1 cellular context compared by ENCODE assay signal in genomic region chr19:46850228-46851203, GRCh38.
TF ChIP-seq lines count a peak whose summit lies in the region.

Gene AP2S1, minus strand, starts transcription at chr19:46850846. Its CDS starts 80 bp downstream, at chr19:46850766.

TF ChIP-seq in HepG2, 621 proteins besides CTCF, POLR2A, EP300 and RAD21 (continued from another document and continues in another):
- TF ChIP-seq SNAPC4 (CRISPR knock-in tag; IDR thresholded peaks at IDR 0.05), result peak; percentile 79; the same call in 1 of the 2 replicates
- 0 out of 2 replicates have a peak, but pooled peaks have one; percentile 43 for TF ChIP-seq RFXANK (CRISPR knock-in tag; IDR thresholded peaks at IDR 0.05)
- no peak for TF ChIP-seq STAT5B (CRISPR knock-in tag; IDR thresholded peaks at IDR 0.05)
- TF ChIP-seq ZNF563 (CRISPR knock-in tag; IDR thresholded peaks at IDR 0.05), result no peak
- peak; percentile 50; the same call in 1 of the 2 replicates for TF ChIP-seq MEF2D (CRISPR knock-in tag; IDR thresholded peaks at IDR 0.05)
- peak; percentile 63; the same call in 1 of the 2 replicates for TF ChIP-seq ZSCAN25 (CRISPR knock-in tag; IDR thresholded peaks at IDR 0.05)
- peak; percentile 27; the same call in 1 of the 2 replicates for TF ChIP-seq MIXL1 (CRISPR knock-in tag; IDR thresholded peaks at IDR 0.05)
- TF ChIP-seq FOXO4 (CRISPR knock-in tag; conservative IDR thresholded peaks at IDR 0.05), result no peak
- TF ChIP-seq PBX3 (CRISPR knock-in tag; IDR thresholded peaks at IDR 0.05; ENCODE audit: borderline replicate concordance), result no peak
- no peak for TF ChIP-seq HDAC6 (IDR thresholded peaks at IDR 0.05; ENCODE audit: low read depth, low read length)
- no peak for TF ChIP-seq BRCA1 (CRISPR knock-in tag; IDR thresholded peaks at IDR 0.05)
- TF ChIP-seq GLI4 (CRISPR knock-in tag; IDR thresholded peaks at IDR 0.05; ENCODE audit: borderline replicate concordance), result no peak
- TF ChIP-seq ZBTB4 (CRISPR knock-in tag; IDR thresholded peaks at IDR 0.05; ENCODE audit: borderline replicate concordance), result no peak
- peak; percentile 62; the same call in 1 of the 2 replicates for TF ChIP-seq ZBTB25 (CRISPR knock-in tag; IDR thresholded peaks at IDR 0.05)
- 0 out of 2 replicates have a peak, but pooled peaks have one; percentile 69 for TF ChIP-seq ZSCAN22 (CRISPR knock-in tag; IDR thresholded peaks at IDR 0.05)
- no peak for TF ChIP-seq ZNF142 (CRISPR knock-in tag; IDR thresholded peaks at IDR 0.05)
- TF ChIP-seq SP4 (CRISPR knock-in tag; IDR thresholded peaks at IDR 0.05), result peak; percentile 24; the same call in 1 of the 2 replicates
- TF ChIP-seq ZNF282 (IDR thresholded peaks at IDR 0.05; ENCODE audit: partially characterized antibody), result no peak
- TF ChIP-seq REST (IDR thresholded peaks at IDR 0.05; ENCODE audit: borderline replicate concordance in 1 of 2, low read depth in 1 of 2, low read length in 2 of 2), result no peak
- TF ChIP-seq HNRNPUL1 (IDR thresholded peaks at IDR 0.05; ENCODE audit: low read depth, low read length), result no peak
- TF ChIP-seq ZNF749 (CRISPR knock-in tag; IDR thresholded peaks at IDR 0.05; ENCODE audit: borderline replicate concordance), result no peak
- no peak for TF ChIP-seq ZNF614 (CRISPR knock-in tag; IDR thresholded peaks at IDR 0.05; ENCODE audit: borderline replicate concordance)
- TF ChIP-seq LCORL (IDR thresholded peaks at IDR 0.05), result no peak
- TF ChIP-seq LCORL (CRISPR knock-in tag; IDR thresholded peaks at IDR 0.05), result peak; percentile 51; the same call in 1 of the 2 replicates
- no peak for TF ChIP-seq MYC (CRISPR knock-in tag; IDR thresholded peaks at IDR 0.05; ENCODE audit: borderline replicate concordance)
- TF ChIP-seq NFYB (CRISPR knock-in tag; IDR thresholded peaks at IDR 0.05), result peak; percentile 59; the same call in 1 of the 2 replicates
- TF ChIP-seq ATF5 (CRISPR knock-in tag; IDR thresholded peaks at IDR 0.05; ENCODE audit: low read depth), result 0 out of 2 replicates have a peak, but pooled peaks have one; percentile 82
- TF ChIP-seq ETS1 (CRISPR knock-in tag; IDR thresholded peaks at IDR 0.05), result 0 out of 2 replicates have a peak, but pooled peaks have one; percentile 43
- peak; percentile 82; the same call in 1 of the 2 replicates for TF ChIP-seq KDM5A (IDR thresholded peaks at IDR 0.05; ENCODE audit: borderline replicate concordance, low read length)
- TF ChIP-seq CC2D1A (CRISPR knock-in tag; IDR thresholded peaks at IDR 0.05), result no peak
- peak; percentile 86 for TF ChIP-seq SAP130 (CRISPR knock-in tag; IDR thresholded peaks at IDR 0.05; ENCODE audit: low read depth)
